1 cellular context compared by ENCODE assay signal in the genomic region with DNA sequence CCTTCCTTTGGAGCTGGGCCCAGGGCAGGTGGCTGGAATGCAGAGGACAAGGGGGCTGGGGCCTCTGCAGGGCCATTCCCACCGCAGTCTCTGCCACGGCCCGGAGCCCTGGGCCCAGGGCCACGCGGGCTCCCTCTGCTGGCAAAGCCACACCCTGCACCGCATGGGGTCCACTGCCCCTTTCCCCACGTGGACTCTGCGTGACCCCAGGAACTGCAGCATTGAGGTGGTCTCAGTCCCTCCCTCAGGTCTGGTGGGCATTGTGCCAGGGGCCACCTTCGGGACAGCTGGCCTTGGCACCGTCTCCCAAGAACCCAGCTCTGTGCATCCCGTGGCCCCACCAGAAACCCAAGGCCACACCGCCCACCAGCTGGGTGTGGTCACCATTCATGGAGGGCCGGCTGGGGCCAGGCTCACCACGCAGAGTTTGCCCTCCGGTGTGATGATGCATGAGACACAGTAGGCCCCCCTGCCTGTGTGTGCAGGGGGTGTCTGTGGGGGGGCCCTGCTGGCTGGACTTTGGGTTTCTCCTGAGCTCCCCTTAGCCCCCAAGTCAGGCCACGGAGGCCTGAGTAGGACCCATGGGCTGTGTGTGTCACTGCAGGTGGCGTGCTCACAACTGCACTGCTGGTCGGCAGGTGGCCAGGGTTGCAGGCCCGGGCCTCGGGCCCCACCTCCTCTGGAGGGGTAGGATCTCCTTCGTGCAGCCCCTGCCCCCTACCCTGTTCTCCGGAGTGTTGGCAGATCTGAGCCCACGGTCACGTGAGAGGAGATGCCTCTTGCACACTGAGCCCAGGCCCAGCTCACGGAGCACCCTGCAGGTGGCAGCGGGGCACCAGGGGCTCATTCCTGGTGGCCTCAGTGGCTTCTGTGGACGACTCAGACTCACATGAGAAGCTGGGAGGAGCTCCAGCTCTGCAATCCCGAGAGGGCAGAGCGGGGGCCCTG.
TF ChIP-seq lines count a peak whose summit lies in the region.

No MANE protein-coding gene starts in this region.

TF ChIP-seq in WTC11, 78 proteins besides CTCF, POLR2A, EP300 and RAD21 (continued from another document):
- TF ChIP-seq, protein P1, sequence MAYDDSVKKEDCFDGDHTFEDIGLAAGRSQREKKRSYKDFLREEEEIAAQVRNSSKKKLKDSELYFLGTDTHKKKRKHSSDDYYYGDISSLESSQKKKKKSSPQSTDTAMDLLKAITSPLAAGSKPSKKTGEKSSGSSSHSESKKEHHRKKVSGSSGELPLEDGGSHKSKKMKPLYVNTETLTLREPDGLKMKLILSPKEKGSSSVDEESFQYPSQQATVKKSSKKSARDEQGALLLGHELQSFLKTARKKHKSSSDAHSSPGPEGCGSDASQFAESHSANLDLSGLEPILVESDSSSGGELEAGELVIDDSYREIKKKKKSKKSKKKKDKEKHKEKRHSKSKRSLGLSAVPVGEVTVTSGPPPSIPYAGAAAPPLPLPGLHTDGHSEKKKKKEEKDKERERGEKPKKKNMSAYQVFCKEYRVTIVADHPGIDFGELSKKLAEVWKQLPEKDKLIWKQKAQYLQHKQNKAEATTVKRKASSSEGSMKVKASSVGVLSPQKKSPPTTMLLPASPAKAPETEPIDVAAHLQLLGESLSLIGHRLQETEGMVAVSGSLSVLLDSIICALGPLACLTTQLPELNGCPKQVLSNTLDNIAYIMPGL (CRISPR knock-in tag; IDR thresholded peaks at IDR 0.05): 0 out of 2 replicates have a peak, but pooled peaks have one; percentile 37
- TF ChIP-seq, protein P2, sequence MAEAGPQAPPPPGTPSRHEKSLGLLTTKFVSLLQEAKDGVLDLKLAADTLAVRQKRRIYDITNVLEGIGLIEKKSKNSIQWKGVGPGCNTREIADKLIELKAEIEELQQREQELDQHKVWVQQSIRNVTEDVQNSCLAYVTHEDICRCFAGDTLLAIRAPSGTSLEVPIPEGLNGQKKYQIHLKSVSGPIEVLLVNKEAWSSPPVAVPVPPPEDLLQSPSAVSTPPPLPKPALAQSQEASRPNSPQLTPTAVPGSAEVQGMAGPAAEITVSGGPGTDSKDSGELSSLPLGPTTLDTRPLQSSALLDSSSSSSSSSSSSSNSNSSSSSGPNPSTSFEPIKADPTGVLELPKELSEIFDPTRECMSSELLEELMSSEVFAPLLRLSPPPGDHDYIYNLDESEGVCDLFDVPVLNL (CRISPR knock-in tag; IDR thresholded peaks at IDR 0.05; ENCODE audit: borderline replicate concordance, low read depth): no peak
